Comparison of ENCODE assay signal across 15 cellular contexts in the genomic region with DNA sequence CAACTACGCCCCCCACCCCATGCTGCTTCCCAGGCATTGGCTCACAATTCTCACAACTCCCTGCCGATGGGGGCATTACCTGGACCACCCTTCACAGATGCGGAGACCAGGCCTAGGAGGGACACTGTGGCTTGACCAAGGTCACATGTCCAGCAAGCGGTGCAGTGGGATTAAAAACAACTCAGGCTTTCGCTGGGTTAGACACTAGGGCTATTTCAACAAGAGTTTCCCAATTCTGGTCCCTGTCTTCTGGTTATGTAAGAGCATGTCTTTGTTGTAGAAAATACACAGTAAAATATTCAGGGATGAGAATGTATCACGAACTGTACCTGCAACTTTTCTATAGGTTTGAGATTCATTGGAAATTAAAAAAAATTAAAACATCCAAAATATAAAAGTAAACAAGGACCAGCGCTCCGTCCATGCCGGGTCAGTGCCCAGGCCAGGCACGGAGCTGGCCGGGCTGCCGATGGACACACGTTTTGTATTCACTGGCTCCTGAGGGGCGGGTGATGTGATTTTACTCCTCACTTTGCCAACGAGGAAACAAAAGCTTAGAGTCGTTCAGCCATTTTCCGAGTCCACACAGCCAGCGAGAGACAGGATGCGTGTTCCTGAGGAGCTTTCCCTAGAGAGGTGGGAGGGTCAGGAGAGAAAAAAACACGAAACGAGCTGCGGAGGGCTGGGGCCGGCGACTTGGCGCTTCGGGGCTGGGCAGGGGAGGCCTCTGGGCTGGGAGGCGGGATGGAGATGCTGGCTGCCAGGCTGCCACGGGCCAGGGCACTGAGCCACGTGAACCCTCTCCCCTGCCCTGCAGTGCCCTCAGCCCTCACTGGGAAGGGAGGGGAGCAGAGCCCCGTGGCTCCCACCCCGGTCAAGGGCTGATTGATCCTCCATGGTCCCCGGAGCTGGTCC. TPM values are rescaled to one million over a fixed set of nuclear protein-coding genes. Genes with fewer than 3 reads are reported as not detected.
DNase-seq lines count a peak whose midpoint lies in the region; ATAC-seq and TF ChIP-seq lines count a peak whose summit lies in the region.
"Had no signal": no experiment of that assay in that cellular context is flagged by ENCODE, and none has a peak within 500 bp of the region (broad histone marks: within the 10 kb centered on the region; RNA-seq: fewer than 3 reads in every experiment).

No MANE protein-coding gene starts in this region.

- peak overlapping the region in 1 of 12 donors; percentile 2 for H3K27ac ChIP-seq in heart left ventricle
- H3K27ac ChIP-seq in right atrium auricular region = no peak overlapping the region
- no peak overlapping the region for H3K27ac ChIP-seq in endodermal cell (ENCODE audit: low read depth, low read length)
- H3K27ac ChIP-seq in neural progenitor cell = no peak overlapping the region
- H3K27ac ChIP-seq: KMS-11 had no signal

- no peak overlapping the region for H3K4me2 ChIP-seq in neural progenitor cell
- H3K4me2 ChIP-seq: KMS-11 had no signal

- peaks cover 0 to 31% (median 4%) of the 10 kb centered on the region in 9 donors for H3K27me3 ChIP-seq in heart left ventricle
- no peaks in the 10 kb centered on the region for H3K27me3 ChIP-seq in right atrium auricular region
- no peaks in the 10 kb centered on the region for H3K27me3 ChIP-seq in endodermal cell (ENCODE audit: control insufficient read depth, insufficient read depth, low read length, poor library complexity, severe bottlenecking)
- no peaks in the 10 kb centered on the region for H3K27me3 ChIP-seq in neural progenitor cell

- no peak for DNase-seq in heart left ventricle
- DNase-seq in right atrium auricular region (ENCODE audit: low spot score) = no peak
- no peak for DNase-seq in endodermal cell
- no peak for DNase-seq in neural progenitor cell (ENCODE audit: low spot score)
- no peak for DNase-seq in T1000 (lab: John Stamatoyannopoulos, UW)
- no peak for DNase-seq in stimulated activated CD4-positive, alpha-beta T cell treated with anti-CD3 and anti-CD28 coated beads, Interleukin-4, amount 100 ng/mL, for 1 hour
- no peak for DNase-seq in HFFc6
- DNase-seq: COR-L47; DMS53; NCI-H1048; NCI-H187; NCI-H526 treated with DMSO at 0.1 percent for 48 hours; NK-92 treated with Interleukin-12 subunit alpha and Interleukin-12 subunit beta, amount 100 ng/mL, for 24 hours; SW 1271 had no signal

- H3K4me1 Mint-ChIP-seq in endodermal cell = no peaks in the 10 kb centered on the region
- H3K4me1 Mint-ChIP-seq in neural progenitor cell = peaks cover 29% of the 10 kb centered on the region
- H3K4me1 Mint-ChIP-seq in HFFc6 (ENCODE audit: low read depth) = no peaks in the 10 kb centered on the region

- intact Hi-C loops in heart left ventricle (cut with DNase I) = no loop called here

- H3K27ac Mint-ChIP-seq in endodermal cell = peak overlapping the region; percentile 30
- H3K27ac Mint-ChIP-seq in neural progenitor cell = peak overlapping the region; percentile 79
- H3K27ac Mint-ChIP-seq in HFFc6 = no peak overlapping the region

- no peaks in the 10 kb centered on the region for H3K36me3 ChIP-seq in heart left ventricle
- H3K36me3 ChIP-seq in right atrium auricular region = no peaks in the 10 kb centered on the region
- no peaks in the 10 kb centered on the region for H3K36me3 ChIP-seq in endodermal cell (ENCODE audit: control insufficient read depth, insufficient read depth, low read length)
- no peaks in the 10 kb centered on the region for H3K36me3 ChIP-seq in neural progenitor cell

- H3K4me1 ChIP-seq in heart left ventricle = peaks cover 0 to 32% (median 22%) of the 10 kb centered on the region in 12 donors
- peaks cover 0 to 28% of the 10 kb centered on the region in 2 donors for H3K4me1 ChIP-seq in right atrium auricular region
- H3K4me1 ChIP-seq in endodermal cell (ENCODE audit: control insufficient read depth, insufficient read depth, low read length) = no peaks in the 10 kb centered on the region
- H3K4me1 ChIP-seq in neural progenitor cell = no peaks in the 10 kb centered on the region

- H3K79me2 ChIP-seq in neural progenitor cell (ENCODE audit: low read depth) = no peaks in the 10 kb centered on the region

- H3K4me3 ChIP-seq in heart left ventricle (no peak overlapping the region), right atrium auricular region (no peak overlapping the region), endodermal cell (ENCODE audit: low read length) (no peak overlapping the region), neural progenitor cell (no peak overlapping the region)

- H3K9me3 Mint-ChIP-seq in endodermal cell (no peaks in the 10 kb centered on the region), neural progenitor cell (no peaks in the 10 kb centered on the region), HFFc6 (no peaks in the 10 kb centered on the region)

- TF ChIP-seq CTCF in heart left ventricle (IDR thresholded peaks at IDR 0.05) = no peak
- TF ChIP-seq CTCF in right atrium auricular region (IDR thresholded peaks at IDR 0.05) = no peak
- no peak for TF ChIP-seq CTCF in endodermal cell (conservative IDR thresholded peaks at IDR 0.05)
- no peak for TF ChIP-seq CTCF in neural progenitor cell (IDR thresholded peaks at IDR 0.05)
- TF ChIP-seq CTCF in HFFc6 (IDR thresholded peaks at IDR 0.05) = no peak

- H3K36me3 Mint-ChIP-seq in endodermal cell (ENCODE audit: low read depth) = no peaks in the 10 kb centered on the region
- no peaks in the 10 kb centered on the region for H3K36me3 Mint-ChIP-seq in neural progenitor cell
- H3K36me3 Mint-ChIP-seq in HFFc6 (ENCODE audit: low read depth) = no peaks in the 10 kb centered on the region

- no peaks in the 10 kb centered on the region for H3F3A ChIP-seq in neural progenitor cell (ENCODE audit: low read depth)

- no peaks in the 10 kb centered on the region for H4K20me1 ChIP-seq in neural progenitor cell (ENCODE audit: low read depth)

- H3K9ac ChIP-seq in endodermal cell (ENCODE audit: extremely low read depth, low read length, poor library complexity, severe bottlenecking) = no peak overlapping the region
- no peak overlapping the region for H3K9ac ChIP-seq in neural progenitor cell
- H3K9ac ChIP-seq: KMS-11 had no signal

- TF ChIP-seq POLR2A in heart left ventricle (IDR thresholded peaks at IDR 0.05) = no peak

- peak in 3 of 4 donors; percentile 11 to 53 (median 44) for ATAC-seq in heart left ventricle

- no peak overlapping the region for H2AFZ ChIP-seq in neural progenitor cell (replicated peaks)

- WGBS in heart left ventricle, 4 donors = 34 to 51% (median 43%) methylated on average over 29 to 32 of the region's 32 CpGs
- 86 to 92% methylated on average over 12 to 32 of the region's 32 CpGs for WGBS in endodermal cell (ENCODE audit: insufficient coverage in 1 of 2, insufficient read length in 1 of 2), 2 experiments

- H3K9me3 ChIP-seq in heart left ventricle (no peaks in the 10 kb centered on the region), right atrium auricular region (no peaks in the 10 kb centered on the region), endodermal cell (ENCODE audit: control insufficient read depth, low read length) (no peaks in the 10 kb centered on the region), neural progenitor cell (ENCODE audit: low read depth) (no peaks in the 10 kb centered on the region)

- no peak overlapping the region for H3K4me3 Mint-ChIP-seq in endodermal cell
- no peak overlapping the region for H3K4me3 Mint-ChIP-seq in neural progenitor cell
- H3K4me3 Mint-ChIP-seq in HFFc6 = no peak overlapping the region

- H3K27me3 Mint-ChIP-seq in endodermal cell (ENCODE audit: insufficient read depth) = peaks cover 3% of the 10 kb centered on the region
- H3K27me3 Mint-ChIP-seq in neural progenitor cell (ENCODE audit: insufficient read depth, low read depth) = peaks cover 4% of the 10 kb centered on the region
- H3K27me3 Mint-ChIP-seq in HFFc6 (ENCODE audit: insufficient read depth) = peaks cover 31% of the 10 kb centered on the region

RNA-seq across cellular contexts. Expression of a gene that starts 17.1 kb away (rescaled TPM):
- total RNA-seq in heart left ventricle (10 to 100 TPM in 5 of 9 donors, 1 to 10 TPM in 4; 3.7 to 49.5 (median 17.4) TPM), right atrium auricular region (100 to 1,000 TPM in 1 of 2 donors, 10 to 100 TPM in 1; 97.4 to 303 TPM), endodermal cell (1 to 10 TPM; 1.4 to 2.9 TPM), neural progenitor cell (ENCODE audit: low replicate concordance) (2.9 and 13.8 TPM in 2 replicates)
- polyA plus RNA-seq in heart left ventricle = 10 to 100 TPM; 10.7 to 28.1 TPM
- polyA plus RNA-seq in endodermal cell (2013, experiment 1 of 2) = 27.8 TPM
- 22.4 TPM for polyA plus RNA-seq in endodermal cell (2013, experiment 2 of 2)
- total RNA-seq in HFFc6 (2021; fragmentation: NEBNext Ultra II Directional; extraction: Animal tissue kit (Norgen Biotek cat#: 25700)) = under 1 TPM in 4 of 6 experiments, not detected in 2; 0.12 to 0.95 (median 0.55) TPM
